1 cellular context compared by ENCODE assay signal in genomic region chr2:219707496-219708285, GRCh38.
TF ChIP-seq lines count a peak whose summit lies in the region.

No MANE protein-coding gene starts in this region.

TF ChIP-seq in HEK293, 187 proteins besides CTCF, POLR2A, EP300 and RAD21 (continued from another document):
- TF ChIP-seq ZSCAN30 (tag by site-specific recombination; IDR thresholded peaks at IDR 0.05) (0 out of 2 replicates have a peak, but pooled peaks have one; percentile 10), SCRT2 (tag by site-specific recombination; IDR thresholded peaks at IDR 0.05) (peak; percentile 53; the same call in 1 of the 2 replicates), GFI1B (tag by site-specific recombination; IDR thresholded peaks at IDR 0.05) (0 out of 2 replicates have a peak, but pooled peaks have one; percentile 28), IKZF3 (tag by site-specific recombination; IDR thresholded peaks at IDR 0.05) (0 out of 2 replicates have a peak, but pooled peaks have one; percentile 32), ZNF10 (tag by site-specific recombination; IDR thresholded peaks at IDR 0.05) (peak; percentile 62; the same call in 1 of the 2 replicates), PATZ1 (tag by site-specific recombination; IDR thresholded peaks at IDR 0.05) (no peak), ZNF274 (IDR thresholded peaks at IDR 0.05; ENCODE audit: low read length) (no peak), ZNF274 (tag by site-specific recombination; IDR thresholded peaks at IDR 0.05; ENCODE audit: borderline replicate concordance) (no peak), ZNF629 (tag by site-specific recombination; IDR thresholded peaks at IDR 0.05) (peak; percentile 60), ZNF362 (tag by site-specific recombination; IDR thresholded peaks at IDR 0.05) (0 out of 2 replicates have a peak, but pooled peaks have one; percentile 32), ZNF335 (tag by site-specific recombination; conservative IDR thresholded peaks at IDR 0.05) (no peak), ZBTB17 (tag by site-specific recombination; IDR thresholded peaks at IDR 0.05) (0 out of 2 replicates have a peak, but pooled peaks have one; percentile 18), HIC1 (tag by site-specific recombination; IDR thresholded peaks at IDR 0.05) (no peak), TRIM28 (IDR thresholded peaks at IDR 0.05; ENCODE audit: borderline replicate concordance, low read length) (peak; percentile 74; the same call in 1 of the 2 replicates), BCL6B (tag by site-specific recombination; IDR thresholded peaks at IDR 0.05) (peak; percentile 27; the same call in 1 of the 2 replicates), WT1 (tag by site-specific recombination; IDR thresholded peaks at IDR 0.05) (peak; percentile 77), HOXD13 (CRISPR knock-in tag; IDR thresholded peaks at IDR 0.05; ENCODE audit: borderline replicate concordance) (no peak), GLI2 (tag by site-specific recombination; IDR thresholded peaks at IDR 0.05; ENCODE audit: borderline replicate concordance, low read depth) (peak; percentile 35; the same call in 1 of the 2 replicates), REST (tag by site-specific recombination; IDR thresholded peaks at IDR 0.05) (peak; percentile 65), ZNF654 (tag by site-specific recombination; IDR thresholded peaks at IDR 0.05; ENCODE audit: low read depth) (no peak), GLIS1 (tag by site-specific recombination; IDR thresholded peaks at IDR 0.05) (peak; percentile 87), FEZF1 (tag by site-specific recombination; IDR thresholded peaks at IDR 0.05) (peak; percentile 88), ZEB2 (tag by site-specific recombination; IDR thresholded peaks at IDR 0.05) (peak; percentile 60), ZNF148 (tag by site-specific recombination; IDR thresholded peaks at IDR 0.05; ENCODE audit: borderline replicate concordance) (no peak), TCF7L2 (IDR thresholded peaks at IDR 0.05; ENCODE audit: borderline replicate concordance, low read depth, low read length) (peak; percentile 54; the same call in 1 of the 2 replicates), ZNF843 (tag by site-specific recombination; IDR thresholded peaks at IDR 0.05) (peak; percentile 91), ZSCAN5A (tag by site-specific recombination; IDR thresholded peaks at IDR 0.05) (no peak), SP7 (tag by site-specific recombination; IDR thresholded peaks at IDR 0.05) (0 out of 2 replicates have a peak, but pooled peaks have one; percentile 32), OSR2 (tag by site-specific recombination; IDR thresholded peaks at IDR 0.05) (peak; percentile 81), ZNF449 (tag by site-specific recombination; IDR thresholded peaks at IDR 0.05) (no peak), ZNF24 (tag by site-specific recombination; IDR thresholded peaks at IDR 0.05) (peak; percentile 63; the same call in 1 of the 2 replicates)
